ENCODE assay signal across 14 cellular contexts in genomic region chr19:28823338-28823961, GRCh38.
"Had no signal": no experiment of that assay in that cellular context is flagged by ENCODE, and none has a peak within 500 bp of the region (broad histone marks: within the 10 kb centered on the region; RNA-seq: fewer than 3 reads in every experiment).

No MANE protein-coding gene starts in this region.

- H3K4me2 ChIP-seq: hepatocyte had no signal

- H3K4me1 ChIP-seq: adrenal gland, pancreas had no signal

- H3K9me3 ChIP-seq: adrenal gland, pancreas had no signal

- H3K4me3 ChIP-seq: adrenal gland, dorsolateral prefrontal cortex, hepatocyte, lung, pancreas had no signal

- H3K79me2 ChIP-seq: hepatocyte had no signal

- H3K27ac ChIP-seq: adrenal gland, dorsolateral prefrontal cortex, hepatocyte, pancreas, VCaP had no signal

- ATAC-seq: activated CD8-positive, alpha-beta memory T cell treated with anti-CD3 and anti-CD28 coated beads, Interleukin-2, amount 10 ng/mL, durations not matched to agents 7 days and 5 days; activated T-cell treated with anti-CD3 and anti-CD28 coated beads, Interleukin-2, amount 50 U/mL, for 4 hours; esophagus mucosa; pancreas; sciatic nerve; stimulated activated naive CD8-positive, alpha-beta T cell treated with anti-CD3 and anti-CD28 coated beads, Interleukin-15, Interleukin-2, amounts not matched to agents 100 U/mL and 50 U/mL, for 24 hours had no signal

- H3K27me3 ChIP-seq: adrenal gland, hepatocyte, pancreas had no signal

- DNase-seq: activated CD4-positive, alpha-beta memory T cell treated with anti-CD3 and anti-CD28 coated beads for 36 hours; activated CD8-positive, alpha-beta memory T cell treated with anti-CD3 and anti-CD28 coated beads, Interleukin-2, amount 10 ng/mL, durations not matched to agents 7 days and 5 days; activated effector memory CD4-positive, alpha-beta T cell treated with Interleukin-2 at 50 U/mL for 16 hours; activated naive CD4-positive, alpha-beta T cell treated with anti-CD3 and anti-CD28 coated beads, Interleukin-2, amount 50 U/mL, for 16 hours; activated T-cell treated with anti-CD3 and anti-CD28 coated beads, Interleukin-2, amount 50 U/mL, for 4 hours; adrenal gland; dorsolateral prefrontal cortex; pancreas; stimulated activated naive CD8-positive, alpha-beta T cell treated with anti-CD3 and anti-CD28 coated beads, Interleukin-15, Interleukin-2, amounts not matched to agents 100 U/mL and 50 U/mL, for 24 hours had no signal

- H3K36me3 ChIP-seq: adrenal gland, pancreas had no signal
